In the genomic region with DNA sequence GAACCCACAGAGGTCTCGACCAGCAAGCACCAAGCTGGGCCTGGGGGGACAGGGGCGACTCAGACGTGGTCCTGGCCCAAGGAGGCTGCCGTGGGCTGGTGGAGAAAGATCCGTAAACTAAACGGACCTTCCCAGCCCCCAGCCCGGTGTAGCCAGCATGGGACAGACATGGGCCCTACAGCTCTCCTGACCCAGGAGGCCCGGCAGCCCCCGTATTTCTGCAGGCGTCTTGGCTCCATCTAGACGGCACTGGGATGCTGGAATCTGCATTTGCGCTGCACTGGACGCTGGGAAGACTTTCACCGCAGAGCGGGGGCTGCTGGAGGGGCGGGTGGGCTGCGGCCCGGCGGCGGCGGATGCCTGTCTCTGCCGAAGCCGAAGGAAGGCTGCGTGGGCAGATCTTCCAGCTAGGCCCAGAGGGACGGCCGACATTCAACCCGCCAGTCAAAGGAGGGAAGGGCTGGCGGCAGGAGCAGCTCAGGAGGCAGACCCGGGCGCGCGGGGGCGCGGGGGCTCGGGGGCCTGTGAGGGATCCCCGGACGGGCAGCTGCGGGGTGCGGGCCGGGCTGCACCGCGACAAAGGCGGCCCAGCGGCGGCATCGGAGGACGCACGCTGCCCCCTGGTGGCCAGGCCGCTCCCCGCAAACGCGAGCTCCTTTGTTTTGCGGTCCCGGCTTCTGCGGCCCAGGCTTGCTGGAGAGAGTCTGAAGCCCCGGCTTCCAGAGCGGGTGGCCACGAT, we compare ENCODE assay signal across 1 cellular context.
TF ChIP-seq lines count a peak whose summit lies in the region.

No MANE protein-coding gene starts in this region.

TF ChIP-seq in A549, 52 proteins besides CTCF, POLR2A, EP300 and RAD21 (continued from another document):
- TF ChIP-seq, protein P1, sequence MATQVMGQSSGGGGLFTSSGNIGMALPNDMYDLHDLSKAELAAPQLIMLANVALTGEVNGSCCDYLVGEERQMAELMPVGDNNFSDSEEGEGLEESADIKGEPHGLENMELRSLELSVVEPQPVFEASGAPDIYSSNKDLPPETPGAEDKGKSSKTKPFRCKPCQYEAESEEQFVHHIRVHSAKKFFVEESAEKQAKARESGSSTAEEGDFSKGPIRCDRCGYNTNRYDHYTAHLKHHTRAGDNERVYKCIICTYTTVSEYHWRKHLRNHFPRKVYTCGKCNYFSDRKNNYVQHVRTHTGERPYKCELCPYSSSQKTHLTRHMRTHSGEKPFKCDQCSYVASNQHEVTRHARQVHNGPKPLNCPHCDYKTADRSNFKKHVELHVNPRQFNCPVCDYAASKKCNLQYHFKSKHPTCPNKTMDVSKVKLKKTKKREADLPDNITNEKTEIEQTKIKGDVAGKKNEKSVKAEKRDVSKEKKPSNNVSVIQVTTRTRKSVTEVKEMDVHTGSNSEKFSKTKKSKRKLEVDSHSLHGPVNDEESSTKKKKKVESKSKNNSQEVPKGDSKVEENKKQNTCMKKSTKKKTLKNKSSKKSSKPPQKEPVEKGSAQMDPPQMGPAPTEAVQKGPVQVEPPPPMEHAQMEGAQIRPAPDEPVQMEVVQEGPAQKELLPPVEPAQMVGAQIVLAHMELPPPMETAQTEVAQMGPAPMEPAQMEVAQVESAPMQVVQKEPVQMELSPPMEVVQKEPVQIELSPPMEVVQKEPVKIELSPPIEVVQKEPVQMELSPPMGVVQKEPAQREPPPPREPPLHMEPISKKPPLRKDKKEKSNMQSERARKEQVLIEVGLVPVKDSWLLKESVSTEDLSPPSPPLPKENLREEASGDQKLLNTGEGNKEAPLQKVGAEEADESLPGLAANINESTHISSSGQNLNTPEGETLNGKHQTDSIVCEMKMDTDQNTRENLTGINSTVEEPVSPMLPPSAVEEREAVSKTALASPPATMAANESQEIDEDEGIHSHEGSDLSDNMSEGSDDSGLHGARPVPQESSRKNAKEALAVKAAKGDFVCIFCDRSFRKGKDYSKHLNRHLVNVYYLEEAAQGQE (IDR thresholded peaks at IDR 0.05): no peak
- TF ChIP-seq SREBF2 (IDR thresholded peaks at IDR 0.05) (no peak), CHD4 (IDR thresholded peaks at IDR 0.05; ENCODE audit: borderline replicate concordance) (no peak), CEBPB (IDR thresholded peaks at IDR 0.05) (no peak), MYC (IDR thresholded peaks at IDR 0.05; ENCODE audit: borderline replicate concordance, low read length) (no peak), ZC3H11A (IDR thresholded peaks at IDR 0.05) (no peak)
- TF ChIP-seq, protein P2, sequence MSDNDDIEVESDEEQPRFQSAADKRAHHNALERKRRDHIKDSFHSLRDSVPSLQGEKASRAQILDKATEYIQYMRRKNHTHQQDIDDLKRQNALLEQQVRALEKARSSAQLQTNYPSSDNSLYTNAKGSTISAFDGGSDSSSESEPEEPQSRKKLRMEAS (IDR thresholded peaks at IDR 0.05): peak; percentile 33; the same call in 1 of the 2 replicates
- TF ChIP-seq, protein P3, sequence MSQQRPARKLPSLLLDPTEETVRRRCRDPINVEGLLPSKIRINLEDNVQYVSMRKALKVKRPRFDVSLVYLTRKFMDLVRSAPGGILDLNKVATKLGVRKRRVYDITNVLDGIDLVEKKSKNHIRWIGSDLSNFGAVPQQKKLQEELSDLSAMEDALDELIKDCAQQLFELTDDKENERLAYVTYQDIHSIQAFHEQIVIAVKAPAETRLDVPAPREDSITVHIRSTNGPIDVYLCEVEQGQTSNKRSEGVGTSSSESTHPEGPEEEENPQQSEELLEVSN (IDR thresholded peaks at IDR 0.05; ENCODE audit: borderline replicate concordance, low read depth): no peak
